In genomic region chr2:36169843-36170242, GRCh38 we compare ENCODE assay signal across 27 cellular contexts.
"Had no signal": no experiment of that assay in that cellular context is flagged by ENCODE, and none has a peak within 500 bp of the region (broad histone marks: within the 10 kb centered on the region; RNA-seq: fewer than 3 reads in every experiment).

No MANE protein-coding gene starts in this region.

- H3K4me1 Mint-ChIP-seq: naive B cell had no signal

- H3K4me1 ChIP-seq: left ventricle myocardium inferior, prostate gland, testis, thyroid gland, transverse colon, upper lobe of left lung, vagina had no signal

- H3K9me3 ChIP-seq: left ventricle myocardium inferior, ovary, prostate gland, stomach, testis, thyroid gland, transverse colon, upper lobe of left lung, vagina had no signal

- H3K27me3 ChIP-seq: ovary, stomach, testis, thyroid gland, transverse colon, upper lobe of left lung, vagina had no signal

- H3K27ac ChIP-seq: left ventricle myocardium inferior, ovary, prostate gland, skin epidermis, stomach, testis, thyroid gland, transverse colon, upper lobe of left lung, vagina had no signal

- H3K4me3 ChIP-seq: left ventricle myocardium inferior, lung, ovary, prostate gland, skin epidermis, stomach, testis, thyroid gland, transverse colon, upper lobe of left lung, vagina had no signal

- H3K36me3 Mint-ChIP-seq: mesothelial cell of epicardium; naive B cell; natural killer cell; stimulated activated naive B cell treated with anti-CD40 and anti-IgM and Interleukin-4, amounts not matched to agents 10 μg/mL and 1 μg/mL and 100 μg/mL, for 72 hours had no signal

- H3K27ac Mint-ChIP-seq: mesothelial cell of epicardium; naive B cell; natural killer cell; nephron progenitor cell; stimulated activated naive B cell treated with anti-CD40 and anti-IgM and Interleukin-4, amounts not matched to agents 10 μg/mL and 1 μg/mL and 100 μg/mL, for 72 hours had no signal

- H3K9me3 Mint-ChIP-seq: mesothelial cell of epicardium; natural killer cell; nephron progenitor cell; stimulated activated naive B cell treated with anti-CD40 and anti-IgM and Interleukin-4, amounts not matched to agents 10 μg/mL and 1 μg/mL and 100 μg/mL, for 72 hours had no signal

- H3K36me3 ChIP-seq: left ventricle myocardium inferior, ovary, prostate gland, stomach, thyroid gland, transverse colon, upper lobe of left lung, vagina had no signal

- H3K4me3 Mint-ChIP-seq: mesothelial cell of epicardium; naive B cell; natural killer cell; nephron progenitor cell; stimulated activated naive B cell treated with anti-CD40 and anti-IgM and Interleukin-4, amounts not matched to agents 10 μg/mL and 1 μg/mL and 100 μg/mL, for 72 hours had no signal

- ATAC-seq: left colon; natural killer cell; right cardiac atrium; sciatic nerve; stimulated activated naive B cell treated with anti-CD40 and anti-IgM and Interleukin-4, amounts not matched to agents 10 μg/mL and 1 μg/mL and 100 μg/mL, for 72 hours; stimulated activated naive CD8-positive, alpha-beta T cell treated with anti-CD3 and anti-CD28 coated beads, Interleukin-15, Interleukin-2, amounts not matched to agents 100 U/mL and 50 U/mL, for 24 hours had no signal

- DNase-seq: hippocampal formation; kidney; left colon; left ventricle myocardium inferior; naive B cell; natural killer cell; nephron progenitor cell; ovary; retina; right cardiac atrium; stimulated activated CD4-positive, alpha-beta T cell treated with anti-CD3 and anti-CD28 coated beads, Interleukin-12 subunit alpha, Interleukin-12 subunit beta, amount 100 ng/mL, for 4 hours; stimulated activated CD4-positive, alpha-beta T cell treated with anti-CD3 and anti-CD28 coated beads, Interleukin-15, amount 100 ng/mL, for 24 hours; stimulated activated CD4-positive, alpha-beta T cell treated with anti-CD3 and anti-CD28 coated beads, Interleukin-2, amount 100 ng/mL, for 24 hours; stimulated activated CD4-positive, alpha-beta T cell treated with anti-CD3 and anti-CD28 coated beads, Interleukin-4, amount 100 ng/mL, for 1 hour; stimulated activated naive B cell treated with anti-CD40 and anti-IgM and Interleukin-4, amounts not matched to agents 10 μg/mL and 1 μg/mL and 100 μg/mL, for 72 hours; stimulated activated naive CD8-positive, alpha-beta T cell treated with anti-CD3 and anti-CD28 coated beads, Interleukin-15, Interleukin-2, amounts not matched to agents 100 U/mL and 50 U/mL, for 24 hours; stomach; testis; thyroid gland; transverse colon; upper lobe of left lung had no signal
